Comparison of ENCODE assay signal across 1 cellular context in genomic region chr20:5749512-5750490, GRCh38.
A peak's percentile ranks its signal among the peaks of the same experiment; 100 is the strongest.
TF ChIP-seq lines count a peak whose summit lies in the region.

Gene SHLD1, plus strand, starts transcription at chr20:5750401. Its CDS starts 22,465 bp downstream, at chr20:5772866.

TF ChIP-seq in HepG2, 621 proteins besides CTCF, POLR2A, EP300 and RAD21 (continued from another document and continues in another):
- TF ChIP-seq PBX3 (CRISPR knock-in tag; IDR thresholded peaks at IDR 0.05; ENCODE audit: borderline replicate concordance), result no peak
- no peak for TF ChIP-seq ZNF160 (CRISPR knock-in tag; IDR thresholded peaks at IDR 0.05)
- no peak for TF ChIP-seq TAF15 (IDR thresholded peaks at IDR 0.05; ENCODE audit: low read depth, low read length, poor library complexity, severe bottlenecking)
- no peak for TF ChIP-seq NR2F2 (IDR thresholded peaks at IDR 0.05; ENCODE audit: borderline replicate concordance, low read depth)
- TF ChIP-seq, protein P1, sequence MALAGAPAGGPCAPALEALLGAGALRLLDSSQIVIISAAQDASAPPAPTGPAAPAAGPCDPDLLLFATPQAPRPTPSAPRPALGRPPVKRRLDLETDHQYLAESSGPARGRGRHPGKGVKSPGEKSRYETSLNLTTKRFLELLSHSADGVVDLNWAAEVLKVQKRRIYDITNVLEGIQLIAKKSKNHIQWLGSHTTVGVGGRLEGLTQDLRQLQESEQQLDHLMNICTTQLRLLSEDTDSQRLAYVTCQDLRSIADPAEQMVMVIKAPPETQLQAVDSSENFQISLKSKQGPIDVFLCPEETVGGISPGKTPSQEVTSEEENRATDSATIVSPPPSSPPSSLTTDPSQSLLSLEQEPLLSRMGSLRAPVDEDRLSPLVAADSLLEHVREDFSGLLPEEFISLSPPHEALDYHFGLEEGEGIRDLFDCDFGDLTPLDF (CRISPR knock-in tag; IDR thresholded peaks at IDR 0.05), result no peak
- TF ChIP-seq SSRP1 (CRISPR knock-in tag; IDR thresholded peaks at IDR 0.05), result no peak
- no peak for TF ChIP-seq ZNF878 (CRISPR knock-in tag; IDR thresholded peaks at IDR 0.05)
- TF ChIP-seq SIX1 (CRISPR knock-in tag; IDR thresholded peaks at IDR 0.05; ENCODE audit: borderline replicate concordance), result no peak
- TF ChIP-seq REPIN1 (CRISPR knock-in tag; IDR thresholded peaks at IDR 0.05; ENCODE audit: borderline replicate concordance, low read depth), result no peak
- no peak for TF ChIP-seq HDAC2 (CRISPR knock-in tag; IDR thresholded peaks at IDR 0.05)
- no peak for TF ChIP-seq HIC2 (CRISPR knock-in tag; IDR thresholded peaks at IDR 0.05; ENCODE audit: low read depth)
- TF ChIP-seq DNMT1 (CRISPR knock-in tag; IDR thresholded peaks at IDR 0.05), result no peak
- TF ChIP-seq HMGXB3 (CRISPR knock-in tag; IDR thresholded peaks at IDR 0.05; ENCODE audit: borderline replicate concordance), result peak; percentile 48; the same call in 1 of the 2 replicates
- TF ChIP-seq, protein P2, sequence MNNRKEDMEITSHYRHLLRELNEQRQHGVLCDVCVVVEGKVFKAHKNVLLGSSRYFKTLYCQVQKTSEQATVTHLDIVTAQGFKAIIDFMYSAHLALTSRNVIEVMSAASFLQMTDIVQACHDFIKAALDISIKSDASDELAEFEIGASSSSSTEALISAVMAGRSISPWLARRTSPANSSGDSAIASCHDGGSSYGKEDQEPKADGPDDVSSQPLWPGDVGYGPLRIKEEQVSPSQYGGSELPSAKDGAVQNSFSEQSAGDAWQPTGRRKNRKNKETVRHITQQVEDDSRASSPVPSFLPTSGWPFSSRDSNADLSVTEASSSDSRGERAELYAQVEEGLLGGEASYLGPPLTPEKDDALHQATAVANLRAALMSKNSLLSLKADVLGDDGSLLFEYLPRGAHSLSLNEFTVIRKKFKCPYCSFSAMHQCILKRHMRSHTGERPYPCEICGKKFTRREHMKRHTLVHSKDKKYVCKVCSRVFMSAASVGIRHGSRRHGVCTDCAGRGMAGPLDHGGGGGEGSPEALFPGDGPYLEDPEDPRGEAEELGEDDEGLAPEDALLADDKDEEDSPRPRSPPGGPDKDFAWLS (CRISPR knock-in tag; IDR thresholded peaks at IDR 0.05; ENCODE audit: borderline replicate concordance), result no peak
- TF ChIP-seq ZNF317 (CRISPR knock-in tag; IDR thresholded peaks at IDR 0.05), result no peak
- no peak for TF ChIP-seq MAFK (conservative IDR thresholded peaks at IDR 0.05 in 1 of 2, IDR thresholded peaks at IDR 0.05 in 1 of 2; ENCODE audit: low read length in 2 of 2)
- TF ChIP-seq ZBTB8A (CRISPR knock-in tag; IDR thresholded peaks at IDR 0.05; ENCODE audit: borderline replicate concordance, low read depth), result no peak
- peak; percentile 95 for TF ChIP-seq POGZ (CRISPR knock-in tag; IDR thresholded peaks at IDR 0.05)
- no peak for TF ChIP-seq ELK4 (CRISPR knock-in tag; IDR thresholded peaks at IDR 0.05; ENCODE audit: borderline replicate concordance)
- no peak for TF ChIP-seq NFAT5 (CRISPR knock-in tag; IDR thresholded peaks at IDR 0.05)
- no peak for TF ChIP-seq ZNF383 (CRISPR knock-in tag; IDR thresholded peaks at IDR 0.05; ENCODE audit: borderline replicate concordance)
- no peak for TF ChIP-seq MZF1 (CRISPR knock-in tag; IDR thresholded peaks at IDR 0.05; ENCODE audit: borderline replicate concordance)
- no peak for TF ChIP-seq DR1 (CRISPR knock-in tag; IDR thresholded peaks at IDR 0.05)
- TF ChIP-seq ZNF264 (CRISPR knock-in tag; IDR thresholded peaks at IDR 0.05), result peak; percentile 51; the same call in 1 of the 2 replicates
- TF ChIP-seq NFYC (CRISPR knock-in tag; IDR thresholded peaks at IDR 0.05), result 0 out of 2 replicates have a peak, but pooled peaks have one; percentile 10
- TF ChIP-seq FOXM1 (CRISPR knock-in tag; IDR thresholded peaks at IDR 0.05), result no peak
- no peak for TF ChIP-seq ZNF446 (CRISPR knock-in tag; IDR thresholded peaks at IDR 0.05)
- no peak for TF ChIP-seq ZNF883 (CRISPR knock-in tag; IDR thresholded peaks at IDR 0.05; ENCODE audit: not compliant biosample characterization)
- TF ChIP-seq, protein P3, sequence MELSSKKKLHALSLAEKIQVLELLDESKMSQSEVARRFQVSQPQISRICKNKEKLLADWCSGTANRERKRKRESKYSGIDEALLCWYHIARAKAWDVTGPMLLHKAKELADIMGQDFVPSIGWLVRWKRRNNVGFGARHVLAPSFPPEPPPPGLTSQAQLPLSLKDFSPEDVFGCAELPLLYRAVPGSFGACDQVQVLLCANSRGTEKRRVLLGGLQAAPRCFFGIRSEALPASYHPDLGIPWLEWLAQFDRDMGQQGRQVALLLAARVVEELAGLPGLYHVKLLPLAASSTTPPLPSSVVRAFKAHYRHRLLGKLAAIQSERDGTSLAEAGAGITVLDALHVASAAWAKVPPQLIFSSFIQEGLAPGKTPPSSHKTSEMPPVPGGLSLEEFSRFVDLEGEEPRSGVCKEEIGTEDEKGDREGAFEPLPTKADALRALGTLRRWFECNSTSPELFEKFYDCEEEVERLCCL (CRISPR knock-in tag; IDR thresholded peaks at IDR 0.05; ENCODE audit: borderline replicate concordance), result peak; percentile 31; the same call in 1 of the 2 replicates
- TF ChIP-seq ZNF550 (CRISPR knock-in tag; IDR thresholded peaks at IDR 0.05; ENCODE audit: borderline replicate concordance), result no peak
- TF ChIP-seq ZNF614 (CRISPR knock-in tag; IDR thresholded peaks at IDR 0.05; ENCODE audit: borderline replicate concordance), result no peak; the same call in 1 of the 2 replicates
- TF ChIP-seq, protein P4, sequence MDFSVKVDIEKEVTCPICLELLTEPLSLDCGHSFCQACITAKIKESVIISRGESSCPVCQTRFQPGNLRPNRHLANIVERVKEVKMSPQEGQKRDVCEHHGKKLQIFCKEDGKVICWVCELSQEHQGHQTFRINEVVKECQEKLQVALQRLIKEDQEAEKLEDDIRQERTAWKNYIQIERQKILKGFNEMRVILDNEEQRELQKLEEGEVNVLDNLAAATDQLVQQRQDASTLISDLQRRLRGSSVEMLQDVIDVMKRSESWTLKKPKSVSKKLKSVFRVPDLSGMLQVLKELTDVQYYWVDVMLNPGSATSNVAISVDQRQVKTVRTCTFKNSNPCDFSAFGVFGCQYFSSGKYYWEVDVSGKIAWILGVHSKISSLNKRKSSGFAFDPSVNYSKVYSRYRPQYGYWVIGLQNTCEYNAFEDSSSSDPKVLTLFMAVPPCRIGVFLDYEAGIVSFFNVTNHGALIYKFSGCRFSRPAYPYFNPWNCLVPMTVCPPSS (IDR thresholded peaks at IDR 0.05), result no peak
- TF ChIP-seq ZNF124 (CRISPR knock-in tag; IDR thresholded peaks at IDR 0.05), result peak; percentile 62; the same call in 1 of the 2 replicates
- TF ChIP-seq RARA (CRISPR knock-in tag; IDR thresholded peaks at IDR 0.05), result peak; percentile 54
- no peak for TF ChIP-seq ONECUT2 (CRISPR knock-in tag; IDR thresholded peaks at IDR 0.05)
- no peak for TF ChIP-seq BRCA1 (CRISPR knock-in tag; IDR thresholded peaks at IDR 0.05)
- TF ChIP-seq, protein P5, sequence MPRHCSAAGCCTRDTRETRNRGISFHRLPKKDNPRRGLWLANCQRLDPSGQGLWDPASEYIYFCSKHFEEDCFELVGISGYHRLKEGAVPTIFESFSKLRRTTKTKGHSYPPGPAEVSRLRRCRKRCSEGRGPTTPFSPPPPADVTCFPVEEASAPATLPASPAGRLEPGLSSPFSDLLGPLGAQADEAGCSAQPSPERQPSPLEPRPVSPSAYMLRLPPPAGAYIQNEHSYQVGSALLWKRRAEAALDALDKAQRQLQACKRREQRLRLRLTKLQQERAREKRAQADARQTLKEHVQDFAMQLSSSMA (CRISPR knock-in tag; IDR thresholded peaks at IDR 0.05), result peak; percentile 100
- TF ChIP-seq ZNF556 (CRISPR knock-in tag; IDR thresholded peaks at IDR 0.05; ENCODE audit: borderline replicate concordance), result peak; percentile 12; the same call in 1 of the 2 replicates
- TF ChIP-seq ZNF354B (CRISPR knock-in tag; IDR thresholded peaks at IDR 0.05), result no peak
